ENCODE assay signal across 31 cellular contexts in the genomic region with DNA sequence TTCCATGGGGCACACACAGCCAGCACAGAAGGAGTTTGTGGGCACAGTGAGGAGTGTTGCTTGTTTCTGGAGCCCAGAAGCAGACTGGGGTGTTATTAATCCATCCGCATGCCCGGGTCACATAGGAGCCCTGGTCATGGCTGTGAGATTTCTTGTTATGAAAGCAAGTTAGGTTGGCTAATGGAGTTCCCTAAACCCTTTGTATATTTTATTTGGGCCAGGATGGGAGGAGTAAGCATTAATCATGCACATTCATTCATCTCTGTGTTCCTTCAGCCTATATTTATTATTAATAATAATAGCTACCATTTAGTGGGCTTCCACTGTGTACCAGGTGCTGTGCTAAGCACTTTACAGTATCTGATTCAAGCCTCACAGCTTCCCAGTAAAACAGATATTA.
"Had no signal": no experiment of that assay in that cellular context is flagged by ENCODE, and none has a peak within 500 bp of the region (broad histone marks: within the 10 kb centered on the region; RNA-seq: fewer than 3 reads in every experiment).

No MANE protein-coding gene starts in this region.

- H3K36me3 ChIP-seq: brain microvascular endothelial cell, esophagus muscularis mucosa, gastroesophageal sphincter, WERI-Rb-1 had no signal

- H3K27ac ChIP-seq: brain microvascular endothelial cell, coronary artery, dorsolateral prefrontal cortex, gastroesophageal sphincter, WERI-Rb-1 had no signal

- H3K27me3 Mint-ChIP-seq: activated CD4-positive, alpha-beta memory T cell treated with anti-CD3 and anti-CD28 coated beads for 36 hours; activated naive CD8-positive, alpha-beta T cell treated with anti-CD3 and anti-CD28 coated beads, Interleukin-2, amount 10 ng/mL, durations not matched to agents 7 days and 5 days; dendritic cell treated with granulocyte-macrophage colony-stimulating factor and Interleukin-4, amounts not matched to agents 40 ng/mL and 50 ng/mL, for 4 days had no signal

- H3K4me3 Mint-ChIP-seq: activated B cell treated with CpG ODN at 0.5 μM for 24 hours; activated CD4-positive, alpha-beta memory T cell treated with anti-CD3 and anti-CD28 coated beads for 36 hours; activated CD4-positive, alpha-beta T cell treated with anti-CD3 and anti-CD28 coated beads, Interleukin-2, amount 10 ng/mL, durations not matched to agents 24 days and 14 days; activated CD8-positive, alpha-beta T cell treated with anti-CD3 and anti-CD28 coated beads, Interleukin-2, amount 10 ng/mL, durations not matched to agents 7 days and 5 days; activated naive CD4-positive, alpha-beta T cell treated with anti-CD3 and anti-CD28 coated beads, Interleukin-2, amount 10 ng/mL, durations not matched to agents 7 days and 5 days; activated naive CD8-positive, alpha-beta T cell treated with anti-CD3 and anti-CD28 coated beads, Interleukin-2, amount 10 ng/mL, durations not matched to agents 7 days and 5 days; activated T-cell treated with anti-CD3 and anti-CD28 coated beads, Interleukin-2, amount 50 U/mL, for 4 hours; activated T-helper 1 cell treated with anti-CD3 and anti-CD28 coated beads, Interleukin-12 subunit alpha, Interleukin-12 subunit beta, Interleukin-2, Interleukin-4 antibody, amounts not matched to agents 30 ng/mL and 10 ng/mL and 1 ng/mL, durations not matched to agents 14 hours and 24 hours and 36 hours; central memory CD8-positive, alpha-beta T cell; dendritic cell treated with granulocyte-macrophage colony-stimulating factor and Interleukin-4, amounts not matched to agents 40 ng/mL and 50 ng/mL, for 4 days; effector memory CD8-positive, alpha-beta T cell; T-helper 17 cell; T-helper 2 cell treated with Interferon-gamma antibody and Interleukin-4, amounts not matched to agents 5 μg/mL and 100 μg/mL, for 36 hours had no signal

- H3K9me3 Mint-ChIP-seq: activated B cell treated with CpG ODN at 0.5 μM for 24 hours; activated CD4-positive, alpha-beta memory T cell treated with anti-CD3 and anti-CD28 coated beads for 36 hours; activated CD4-positive, alpha-beta T cell treated with anti-CD3 and anti-CD28 coated beads, Interleukin-2, amount 10 ng/mL, durations not matched to agents 24 days and 14 days; activated naive CD4-positive, alpha-beta T cell treated with anti-CD3 and anti-CD28 coated beads, Interleukin-2, amount 10 ng/mL, durations not matched to agents 7 days and 5 days; activated naive CD4-positive, alpha-beta T cell treated with anti-CD3 and anti-CD28 coated beads, Interleukin-2, amount 50 U/mL, for 72 hours; activated naive CD8-positive, alpha-beta T cell treated with anti-CD3 and anti-CD28 coated beads, Interleukin-2, amount 10 ng/mL, durations not matched to agents 7 days and 5 days; activated T-cell treated with anti-CD3 and anti-CD28 coated beads, Interleukin-2, amount 50 U/mL, for 4 hours; activated T-helper 1 cell treated with anti-CD3 and anti-CD28 coated beads, Interleukin-12 subunit alpha, Interleukin-12 subunit beta, Interleukin-2, Interleukin-4 antibody, amounts not matched to agents 30 ng/mL and 10 ng/mL and 1 ng/mL, durations not matched to agents 14 hours and 24 hours and 36 hours; activated T-helper 2 cell treated with anti-CD3 and anti-CD28 coated beads, Interferon-gamma antibody, Interleukin-2, Interleukin-4, amounts not matched to agents 10 μg/mL and 5 μg/mL and 100 μg/mL, durations not matched to agents 14 hours and 24 hours and 36 hours; central memory CD8-positive, alpha-beta T cell; dendritic cell treated with granulocyte-macrophage colony-stimulating factor and Interleukin-4, amounts not matched to agents 40 ng/mL and 50 ng/mL, for 4 days; effector memory CD8-positive, alpha-beta T cell; T-helper 2 cell treated with Interferon-gamma antibody and Interleukin-4, amounts not matched to agents 5 μg/mL and 100 μg/mL, for 36 hours had no signal

- DNase-seq: activated B cell treated with CpG ODN at 0.5 μM for 24 hours; activated CD4-positive, alpha-beta memory T cell treated with anti-CD3 and anti-CD28 coated beads for 36 hours; activated CD4-positive, alpha-beta T cell treated with anti-CD3 and anti-CD28 coated beads, Interleukin-2, amount 10 ng/mL, durations not matched to agents 24 days and 14 days; activated CD8-positive, alpha-beta memory T cell treated with anti-CD3 and anti-CD28 coated beads, Interleukin-2, amount 50 U/mL, for 48 hours; activated CD8-positive, alpha-beta T cell treated with anti-CD3 and anti-CD28 coated beads, Interleukin-2, amount 10 ng/mL, durations not matched to agents 7 days and 5 days; activated effector memory CD4-positive, alpha-beta T cell treated with anti-CD3 and anti-CD28 coated beads, Interleukin-2, amount 50 U/mL, for 16 hours; activated naive CD4-positive, alpha-beta T cell treated with anti-CD3 and anti-CD28 coated beads, Interleukin-2, amount 10 ng/mL, durations not matched to agents 7 days and 5 days; activated naive CD8-positive, alpha-beta T cell treated with anti-CD3 and anti-CD28 coated beads, Interleukin-2, amount 10 ng/mL, durations not matched to agents 7 days and 5 days; activated T-cell treated with anti-CD3 and anti-CD28 coated beads for 4 hours; activated T-cell treated with anti-CD3 and anti-CD28 coated beads, Interleukin-2, amount 50 U/mL, for 4 hours; amniotic stem cell; anterior cingulate cortex; brain microvascular endothelial cell; dorsolateral prefrontal cortex; effector CD4-positive, alpha-beta T cell; effector memory CD8-positive, alpha-beta T cell; erythroblast; foreskin melanocyte; T-helper 1 cell; T-helper 17 cell; T1000; WERI-Rb-1 had no signal

- H3K4me1 Mint-ChIP-seq: activated B cell treated with CpG ODN at 0.5 μM for 24 hours; activated CD4-positive, alpha-beta T cell treated with anti-CD3 and anti-CD28 coated beads, Interleukin-2, amount 10 ng/mL, durations not matched to agents 24 days and 14 days; activated naive CD4-positive, alpha-beta T cell treated with anti-CD3 and anti-CD28 coated beads, Interleukin-2, amount 10 ng/mL, durations not matched to agents 7 days and 5 days; activated naive CD8-positive, alpha-beta T cell treated with anti-CD3 and anti-CD28 coated beads, Interleukin-2, amount 10 ng/mL, durations not matched to agents 7 days and 5 days; central memory CD8-positive, alpha-beta T cell had no signal

- H3K4me3 ChIP-seq: coronary artery, dorsolateral prefrontal cortex, esophagus muscularis mucosa, gastroesophageal sphincter had no signal

- H3K27ac Mint-ChIP-seq: activated B cell treated with CpG ODN at 0.5 μM for 24 hours; activated CD4-positive, alpha-beta memory T cell treated with anti-CD3 and anti-CD28 coated beads for 36 hours; activated CD4-positive, alpha-beta T cell treated with anti-CD3 and anti-CD28 coated beads, Interleukin-2, amount 10 ng/mL, durations not matched to agents 24 days and 14 days; activated CD8-positive, alpha-beta T cell treated with anti-CD3 and anti-CD28 coated beads, Interleukin-2, amount 10 ng/mL, durations not matched to agents 7 days and 5 days; activated naive CD4-positive, alpha-beta T cell treated with anti-CD3 and anti-CD28 coated beads, Interleukin-2, amount 10 ng/mL, durations not matched to agents 7 days and 5 days; activated naive CD4-positive, alpha-beta T cell treated with anti-CD3 and anti-CD28 coated beads, Interleukin-2, amount 50 U/mL, for 72 hours; activated naive CD8-positive, alpha-beta T cell treated with anti-CD3 and anti-CD28 coated beads, Interleukin-2, amount 10 ng/mL, durations not matched to agents 7 days and 5 days; activated T-helper 1 cell treated with anti-CD3 and anti-CD28 coated beads, Interleukin-12 subunit alpha, Interleukin-12 subunit beta, Interleukin-2, Interleukin-4 antibody, amounts not matched to agents 30 ng/mL and 10 ng/mL and 1 ng/mL, durations not matched to agents 14 hours and 24 hours and 36 hours; activated T-helper 2 cell treated with anti-CD3 and anti-CD28 coated beads, Interferon-gamma antibody, Interleukin-2, Interleukin-4, amounts not matched to agents 10 μg/mL and 5 μg/mL and 100 μg/mL, durations not matched to agents 14 hours and 24 hours and 36 hours; dendritic cell treated with granulocyte-macrophage colony-stimulating factor and Interleukin-4, amounts not matched to agents 40 ng/mL and 50 ng/mL, for 4 days; effector memory CD8-positive, alpha-beta T cell; T-helper 17 cell; T-helper 2 cell treated with Interferon-gamma antibody and Interleukin-4, amounts not matched to agents 5 μg/mL and 100 μg/mL, for 36 hours had no signal

- H3K27me3 ChIP-seq: esophagus muscularis mucosa, gastroesophageal sphincter had no signal

- H3K36me3 Mint-ChIP-seq: activated CD4-positive, alpha-beta memory T cell treated with anti-CD3 and anti-CD28 coated beads for 36 hours; activated naive CD4-positive, alpha-beta T cell treated with anti-CD3 and anti-CD28 coated beads, Interleukin-2, amount 10 ng/mL, durations not matched to agents 7 days and 5 days; activated naive CD4-positive, alpha-beta T cell treated with anti-CD3 and anti-CD28 coated beads, Interleukin-2, amount 50 U/mL, for 72 hours; activated naive CD8-positive, alpha-beta T cell treated with anti-CD3 and anti-CD28 coated beads, Interleukin-2, amount 10 ng/mL, durations not matched to agents 7 days and 5 days had no signal
